24 cellular contexts compared by ENCODE assay signal in genomic region chr11:25535462-25535861, GRCh38.
A peak's percentile ranks its signal among the peaks of the same experiment; 100 is the strongest.
DNase-seq lines count a peak whose midpoint lies in the region; ATAC-seq, FAIRE-seq and TF ChIP-seq lines count a peak whose summit lies in the region.
"Had no signal": no experiment of that assay in that cellular context is flagged by ENCODE, and none has a peak within 500 bp of the region (broad histone marks: within the 10 kb centered on the region; RNA-seq: fewer than 3 reads in every experiment).

No MANE protein-coding gene starts in this region.

- no peak for TF ChIP-seq POLR2A in H54 (IDR thresholded peaks at IDR 0.05; ENCODE audit: low read depth, low read length)

- no peak for FAIRE-seq in H54 (lab: Jason Lieb, UNC)
- FAIRE-seq: GM12878 had no signal

- H3K4me3 ChIP-seq in choroid plexus epithelial cell (ENCODE audit: low read depth, low read length), result no peak overlapping the region
- H3K4me3 ChIP-seq: ascending aorta; BLaER1 treated with 17β-estradiol and CSF1 and Interleukin-3, amounts not matched to agents 10 nM and 100 nM; GM12878; smooth muscle cell had no signal

- DNase-seq in NCI-H226 (peak; percentile 52), choroid plexus epithelial cell (ENCODE audit: low read depth) (peak; percentile 1), Right ventricle myocardium superior (peak; percentile 10), omental fat pad (ENCODE audit: low spot score) (peak; percentile 25), NCI-H2107 (lab: John Stamatoyannopoulos, UW) (no peak), H54 (ENCODE audit: insufficient read length, low spot score) (no peak)
- no peak for DNase-seq in activated CD4-positive, alpha-beta T cell treated with anti-CD3 and anti-CD28 coated beads for 48 hours
- DNase-seq: activated CD4-positive, alpha-beta memory T cell treated with anti-CD3 and anti-CD28 coated beads for 36 hours; activated CD8-positive, alpha-beta memory T cell treated with anti-CD3 and anti-CD28 coated beads, Interleukin-2, amount 50 U/mL, for 48 hours; Caco-2; DMS79; HCEC 1CT; naive B cell; NCI-H2171; stimulated activated CD4-positive, alpha-beta T cell treated with anti-CD3 and anti-CD28 coated beads, Interleukin-2, amount 100 ng/mL, for 48 hours; T1000 had no signal

- intact Hi-C loops in Right ventricle myocardium superior (cut with DNase I), result no loop called here

- TF ChIP-seq CTCF in choroid plexus epithelial cell (conservative IDR thresholded peaks at IDR 0.05; ENCODE audit: low read depth, low read length) (no peak), omental fat pad (IDR thresholded peaks at IDR 0.05) (no peak)

- ATAC-seq in Right ventricle myocardium superior (ENCODE audit: poor library complexity) (peak; percentile 87), omental fat pad (ENCODE audit: low FRiP score) (peak; percentile 94), GM18520 (IDR thresholded peaks at IDR 0.05; ENCODE audit: unreplicated experiment) (no peak)
- ATAC-seq: activated naive CD4-positive, alpha-beta T cell treated with anti-CD3 and anti-CD28 coated beads, Interleukin-2, amount 50 U/mL, for 72 hours; activated T-helper 17 cell treated with anti-CD3 and anti-CD28 coated beads, Interleukin-2, amount 50 U/mL, for 72 hours; GM12878; stimulated activated effector memory CD8-positive, alpha-beta T cell treated with anti-CD3 and anti-CD28 coated beads, Interleukin-12 subunit alpha, Interleukin-12 subunit beta, amount 100 ng/mL, for 72 hours had no signal

Comparison
In these comparisons a context has a peak if more than half of its experiments do, and no peak if none do; other contexts are left out.
1. DNase-seq: peak in NCI-H226 (single experiment), choroid plexus epithelial cell (single experiment), Right ventricle myocardium superior (single experiment) and omental fat pad (single experiment); none in NCI-H2107 (single experiment), activated CD4-positive, alpha-beta T cell treated with anti-CD3 and anti-CD28 coated beads for 48 hours (single experiment) and H54 (single experiment).